In the genomic region with DNA sequence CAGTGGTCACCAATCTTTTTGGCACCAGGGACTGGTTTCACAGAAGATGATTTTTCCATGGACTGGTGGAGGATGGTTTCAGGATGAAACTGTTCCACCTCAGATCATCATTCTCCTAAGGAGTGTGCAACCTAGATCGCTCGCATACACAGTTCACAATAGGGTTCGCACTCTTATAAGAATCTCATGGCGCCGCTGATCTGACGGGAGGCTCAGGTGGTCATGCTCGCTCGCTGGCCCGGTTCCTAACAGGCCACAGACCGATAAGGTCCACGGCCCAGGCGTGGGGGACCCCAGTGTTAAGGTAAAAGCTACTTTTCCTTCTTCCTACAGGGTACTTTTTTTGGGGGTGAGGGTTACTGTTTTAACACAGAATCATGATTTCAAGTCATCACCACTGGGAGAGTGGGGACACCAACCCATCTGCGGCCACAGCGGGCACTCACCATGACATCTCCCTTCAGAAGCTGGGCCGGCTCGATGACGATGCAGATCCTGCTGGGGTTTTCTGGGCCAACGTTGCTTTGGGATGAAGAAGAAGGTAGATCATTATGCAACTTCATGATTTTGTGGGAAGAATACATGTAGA, we compare ENCODE assay signal across 1 cellular context.
TF ChIP-seq lines count a peak whose summit lies in the region.

No MANE protein-coding gene starts in this region.

TF ChIP-seq in SK-N-SH treated with all-trans-retinoic acid at 6 μM for 48 hours, 23 proteins besides CTCF, POLR2A, EP300 and RAD21 (continued from another document):
- TF ChIP-seq TSHZ2 (CRISPR knock-in tag; IDR thresholded peaks at IDR 0.05) (no peak), OSR1 (CRISPR knock-in tag; IDR thresholded peaks at IDR 0.05) (no peak), ZNF565 (CRISPR knock-in tag; conservative IDR thresholded peaks at IDR 0.05; ENCODE audit: low read depth) (no peak), ARNTL (CRISPR knock-in tag; IDR thresholded peaks at IDR 0.05; ENCODE audit: borderline replicate concordance, low read depth) (no peak), ZFP30 (CRISPR knock-in tag; IDR thresholded peaks at IDR 0.05) (no peak), ISL1 (CRISPR knock-in tag; IDR thresholded peaks at IDR 0.05) (no peak), BACH2 (CRISPR knock-in tag; IDR thresholded peaks at IDR 0.05; ENCODE audit: borderline replicate concordance) (no peak)
